1 cellular context compared by ENCODE assay signal in the genomic region with DNA sequence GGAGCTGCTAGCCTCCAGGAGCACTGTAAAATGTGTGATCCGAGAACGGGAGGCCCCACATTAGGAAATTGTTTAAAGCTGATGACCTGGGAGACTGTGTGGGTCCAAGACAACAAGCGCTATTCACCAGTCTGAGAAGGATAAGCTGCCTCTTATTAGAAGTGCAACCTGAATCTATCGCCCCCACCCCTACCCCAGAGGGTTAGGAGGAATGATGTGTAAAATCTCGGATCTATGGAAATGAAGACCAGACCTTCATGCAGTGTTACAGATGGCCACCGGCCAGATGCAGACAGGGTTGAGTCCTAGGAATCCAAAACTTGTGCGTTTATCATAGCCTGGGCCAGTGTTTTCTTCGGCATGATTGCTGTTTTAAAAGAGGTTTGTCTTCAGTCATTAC.
TF ChIP-seq lines count a peak whose summit lies in the region.

No MANE protein-coding gene starts in this region.

TF ChIP-seq in SK-N-SH, 30 proteins besides CTCF, POLR2A, EP300 and RAD21:
- TF ChIP-seq NFIC (IDR thresholded peaks at IDR 0.05; ENCODE audit: borderline replicate concordance) (no peak), NRF1 (IDR thresholded peaks at IDR 0.05; ENCODE audit: low read depth, low read length) (no peak), TAF1 (IDR thresholded peaks at IDR 0.05; ENCODE audit: borderline replicate concordance, low read depth, low read length) (no peak), RFX5 (IDR thresholded peaks at IDR 0.05; ENCODE audit: low read length) (no peak), MEF2A (IDR thresholded peaks at IDR 0.05; ENCODE audit: borderline replicate concordance, low read depth) (no peak), ELF1 (IDR thresholded peaks at IDR 0.05) (no peak), SIN3A (IDR thresholded peaks at IDR 0.05; ENCODE audit: borderline replicate concordance, low read depth, low read length) (no peak), FOXJ3 (CRISPR knock-in tag; IDR thresholded peaks at IDR 0.05) (no peak), RXRA (IDR thresholded peaks at IDR 0.05; ENCODE audit: borderline replicate concordance, low read depth) (no peak), GABPA (IDR thresholded peaks at IDR 0.05; ENCODE audit: low read depth) (no peak), MXI1 (IDR thresholded peaks at IDR 0.05; ENCODE audit: low read depth, low read length) (no peak), TEAD4 (IDR thresholded peaks at IDR 0.05; ENCODE audit: borderline replicate concordance, insufficient read depth) (no peak), POLR2AphosphoS5 (IDR thresholded peaks at IDR 0.05; ENCODE audit: low read depth, low read length) (no peak), SMC3 (IDR thresholded peaks at IDR 0.05; ENCODE audit: low read depth, low read length) (no peak)
- TF ChIP-seq, protein P1, sequence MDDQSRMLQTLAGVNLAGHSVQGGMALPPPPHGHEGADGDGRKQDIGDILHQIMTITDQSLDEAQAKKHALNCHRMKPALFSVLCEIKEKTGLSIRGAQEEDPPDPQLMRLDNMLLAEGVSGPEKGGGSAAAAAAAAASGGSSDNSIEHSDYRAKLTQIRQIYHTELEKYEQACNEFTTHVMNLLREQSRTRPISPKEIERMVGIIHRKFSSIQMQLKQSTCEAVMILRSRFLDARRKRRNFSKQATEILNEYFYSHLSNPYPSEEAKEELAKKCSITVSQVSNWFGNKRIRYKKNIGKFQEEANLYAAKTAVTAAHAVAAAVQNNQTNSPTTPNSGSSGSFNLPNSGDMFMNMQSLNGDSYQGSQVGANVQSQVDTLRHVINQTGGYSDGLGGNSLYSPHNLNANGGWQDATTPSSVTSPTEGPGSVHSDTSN (IDR thresholded peaks at IDR 0.05): no peak
- TF ChIP-seq, protein P2, sequence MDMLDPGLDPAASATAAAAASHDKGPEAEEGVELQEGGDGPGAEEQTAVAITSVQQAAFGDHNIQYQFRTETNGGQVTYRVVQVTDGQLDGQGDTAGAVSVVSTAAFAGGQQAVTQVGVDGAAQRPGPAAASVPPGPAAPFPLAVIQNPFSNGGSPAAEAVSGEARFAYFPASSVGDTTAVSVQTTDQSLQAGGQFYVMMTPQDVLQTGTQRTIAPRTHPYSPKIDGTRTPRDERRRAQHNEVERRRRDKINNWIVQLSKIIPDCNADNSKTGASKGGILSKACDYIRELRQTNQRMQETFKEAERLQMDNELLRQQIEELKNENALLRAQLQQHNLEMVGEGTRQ (IDR thresholded peaks at IDR 0.05; ENCODE audit: borderline replicate concordance, low read depth, low read length): no peak
- TF ChIP-seq, protein P3, sequence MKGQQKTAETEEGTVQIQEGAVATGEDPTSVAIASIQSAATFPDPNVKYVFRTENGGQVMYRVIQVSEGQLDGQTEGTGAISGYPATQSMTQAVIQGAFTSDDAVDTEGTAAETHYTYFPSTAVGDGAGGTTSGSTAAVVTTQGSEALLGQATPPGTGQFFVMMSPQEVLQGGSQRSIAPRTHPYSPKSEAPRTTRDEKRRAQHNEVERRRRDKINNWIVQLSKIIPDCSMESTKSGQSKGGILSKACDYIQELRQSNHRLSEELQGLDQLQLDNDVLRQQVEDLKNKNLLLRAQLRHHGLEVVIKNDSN (IDR thresholded peaks at IDR 0.05; ENCODE audit: borderline replicate concordance, low read depth): no peak
- TF ChIP-seq, protein P4, sequence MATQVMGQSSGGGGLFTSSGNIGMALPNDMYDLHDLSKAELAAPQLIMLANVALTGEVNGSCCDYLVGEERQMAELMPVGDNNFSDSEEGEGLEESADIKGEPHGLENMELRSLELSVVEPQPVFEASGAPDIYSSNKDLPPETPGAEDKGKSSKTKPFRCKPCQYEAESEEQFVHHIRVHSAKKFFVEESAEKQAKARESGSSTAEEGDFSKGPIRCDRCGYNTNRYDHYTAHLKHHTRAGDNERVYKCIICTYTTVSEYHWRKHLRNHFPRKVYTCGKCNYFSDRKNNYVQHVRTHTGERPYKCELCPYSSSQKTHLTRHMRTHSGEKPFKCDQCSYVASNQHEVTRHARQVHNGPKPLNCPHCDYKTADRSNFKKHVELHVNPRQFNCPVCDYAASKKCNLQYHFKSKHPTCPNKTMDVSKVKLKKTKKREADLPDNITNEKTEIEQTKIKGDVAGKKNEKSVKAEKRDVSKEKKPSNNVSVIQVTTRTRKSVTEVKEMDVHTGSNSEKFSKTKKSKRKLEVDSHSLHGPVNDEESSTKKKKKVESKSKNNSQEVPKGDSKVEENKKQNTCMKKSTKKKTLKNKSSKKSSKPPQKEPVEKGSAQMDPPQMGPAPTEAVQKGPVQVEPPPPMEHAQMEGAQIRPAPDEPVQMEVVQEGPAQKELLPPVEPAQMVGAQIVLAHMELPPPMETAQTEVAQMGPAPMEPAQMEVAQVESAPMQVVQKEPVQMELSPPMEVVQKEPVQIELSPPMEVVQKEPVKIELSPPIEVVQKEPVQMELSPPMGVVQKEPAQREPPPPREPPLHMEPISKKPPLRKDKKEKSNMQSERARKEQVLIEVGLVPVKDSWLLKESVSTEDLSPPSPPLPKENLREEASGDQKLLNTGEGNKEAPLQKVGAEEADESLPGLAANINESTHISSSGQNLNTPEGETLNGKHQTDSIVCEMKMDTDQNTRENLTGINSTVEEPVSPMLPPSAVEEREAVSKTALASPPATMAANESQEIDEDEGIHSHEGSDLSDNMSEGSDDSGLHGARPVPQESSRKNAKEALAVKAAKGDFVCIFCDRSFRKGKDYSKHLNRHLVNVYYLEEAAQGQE (IDR thresholded peaks at IDR 0.05; ENCODE audit: low read depth, low read length): no peak
- TF ChIP-seq, protein P5, sequence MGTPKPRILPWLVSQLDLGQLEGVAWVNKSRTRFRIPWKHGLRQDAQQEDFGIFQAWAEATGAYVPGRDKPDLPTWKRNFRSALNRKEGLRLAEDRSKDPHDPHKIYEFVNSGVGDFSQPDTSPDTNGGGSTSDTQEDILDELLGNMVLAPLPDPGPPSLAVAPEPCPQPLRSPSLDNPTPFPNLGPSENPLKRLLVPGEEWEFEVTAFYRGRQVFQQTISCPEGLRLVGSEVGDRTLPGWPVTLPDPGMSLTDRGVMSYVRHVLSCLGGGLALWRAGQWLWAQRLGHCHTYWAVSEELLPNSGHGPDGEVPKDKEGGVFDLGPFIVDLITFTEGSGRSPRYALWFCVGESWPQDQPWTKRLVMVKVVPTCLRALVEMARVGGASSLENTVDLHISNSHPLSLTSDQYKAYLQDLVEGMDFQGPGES (IDR thresholded peaks at IDR 0.05; ENCODE audit: low read depth, low read length): no peak
